ENCODE assay signal across 1 cellular context in genomic region chr16:10343124-10343760, GRCh38.
TF ChIP-seq lines count a peak whose summit lies in the region.

No MANE protein-coding gene starts in this region.

TF ChIP-seq in HepG2, 621 proteins besides CTCF, POLR2A, EP300 and RAD21 (continued from another document):
- 0 out of 2 replicates have a peak, but pooled peaks have one; percentile 32 for TF ChIP-seq HIVEP1 (CRISPR knock-in tag; IDR thresholded peaks at IDR 0.05)
- TF ChIP-seq ZNF331 (CRISPR knock-in tag; IDR thresholded peaks at IDR 0.05): 0 out of 2 replicates have a peak, but pooled peaks have one; percentile 19
- TF ChIP-seq CHD2 (IDR thresholded peaks at IDR 0.05; ENCODE audit: low read depth, low read length): no peak
- no peak for TF ChIP-seq SOX6 (IDR thresholded peaks at IDR 0.05)
- no peak for TF ChIP-seq SOX6 (CRISPR knock-in tag; IDR thresholded peaks at IDR 0.05)
- TF ChIP-seq KLF13 (CRISPR knock-in tag; IDR thresholded peaks at IDR 0.05): no peak
- TF ChIP-seq ZNF280B (CRISPR knock-in tag; IDR thresholded peaks at IDR 0.05; ENCODE audit: borderline replicate concordance): 0 out of 2 replicates have a peak, but pooled peaks have one; percentile 51
